In the genomic region with DNA sequence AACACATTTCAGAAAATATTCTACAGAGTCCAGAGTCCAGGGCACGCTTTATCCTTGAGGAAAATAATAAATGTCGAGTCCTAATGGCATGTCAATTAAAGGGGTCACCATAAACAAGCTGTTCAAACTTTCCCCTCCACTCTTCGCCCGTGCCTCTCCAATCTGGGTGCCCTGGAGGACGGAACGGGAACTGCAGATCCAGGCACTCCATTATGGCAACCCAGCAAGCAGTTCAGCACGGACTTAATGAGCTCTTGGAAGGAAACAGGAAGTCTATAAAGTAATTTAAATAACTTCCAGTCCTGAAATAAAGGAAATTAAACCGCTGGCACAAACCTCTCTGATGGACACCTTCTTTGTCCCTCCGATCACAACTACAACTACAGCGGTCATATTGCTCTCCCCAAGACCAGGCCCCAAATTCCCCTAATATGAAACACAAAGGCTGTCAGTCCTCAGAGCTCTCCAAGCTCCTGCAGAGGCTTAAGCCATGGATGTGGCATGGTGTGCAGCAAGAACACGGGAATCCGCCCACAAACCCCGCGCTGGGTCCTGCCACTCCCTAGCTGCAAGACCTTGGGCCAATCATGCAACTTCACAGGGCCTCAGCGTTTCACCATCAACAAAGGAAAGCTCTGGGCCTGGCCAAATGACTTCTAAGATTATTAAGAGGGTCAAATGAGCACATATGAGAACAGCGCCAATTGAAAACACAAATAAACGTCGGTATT, we compare ENCODE assay signal across 8 cellular contexts. TPM values are rescaled to one million over a fixed set of nuclear protein-coding genes. Genes with fewer than 3 reads are reported as not detected.
DNase-seq lines count a peak whose midpoint lies in the region; ATAC-seq and TF ChIP-seq lines count a peak whose summit lies in the region.

No MANE protein-coding gene starts in this region.

- in situ Hi-C loops in GM13976 (cut with MboI; ENCODE audit: low sequenced_read_pairs, unreplicated experiment): no loop called here

- H3K27me3 ChIP-seq in upper lobe of right lung: no peaks in the 10 kb centered on the region

- H3K4me1 Mint-ChIP-seq in T-helper 2 cell treated with Interferon-gamma antibody and Interleukin-4, amounts not matched to agents 5 μg/mL and 100 μg/mL, for 36 hours (ENCODE audit: low read depth): no peaks in the 10 kb centered on the region

- H3K4me3 Mint-ChIP-seq in T-helper 2 cell treated with Interferon-gamma antibody and Interleukin-4, amounts not matched to agents 5 μg/mL and 100 μg/mL, for 36 hours: no peak overlapping the region

- H3K4me1 ChIP-seq in OCI-LY7 (ENCODE audit: insufficient read depth, low read length, poor library complexity, severe bottlenecking) (no peaks in the 10 kb centered on the region), upper lobe of right lung (peaks cover 58% of the 10 kb centered on the region)

- intact Hi-C loops in OCI-LY7 (cut with micrococcal nuclease; ENCODE audit: unreplicated experiment): no loop called here
- intact Hi-C loops in upper lobe of right lung (cut with DNase I): no loop called here

- TF ChIP-seq CTCF in OCI-LY7 (conservative IDR thresholded peaks at IDR 0.05; ENCODE audit: low read length) (peak; percentile 62), foreskin fibroblast (IDR thresholded peaks at IDR 0.05; ENCODE audit: low read depth, low read length) (peak; percentile 37), upper lobe of right lung (IDR thresholded peaks at IDR 0.05) (peak; percentile 52), GM13976 (IDR thresholded peaks at IDR 0.05; ENCODE audit: borderline replicate concordance, control extremely low read depth, extremely low read depth, insufficient read depth, missing control alignments) (no peak)

- ATAC-seq in upper lobe of right lung: peak; percentile 51

- POLR2A ChIA-PET in OCI-LY7 (lab: Charles Lee): interaction anchor here (0.6 to 1.3 kb wide), 2 partner anchors 9 to 1037 kb away, joined by 5 to 6 read pairs; no protein-coding TSS in a partner anchor

- no peaks in the 10 kb centered on the region for H4K20me1 ChIP-seq in OCI-LY7 (ENCODE audit: insufficient read depth, low read length)

- H3K9me3 ChIP-seq in OCI-LY7 (ENCODE audit: low read length) (no peaks in the 10 kb centered on the region), upper lobe of right lung (no peaks in the 10 kb centered on the region)

- H3K4me2 ChIP-seq in OCI-LY7 (ENCODE audit: low read length): no peak overlapping the region

- DNase-seq in stimulated activated CD4-positive, alpha-beta T cell treated with anti-CD3 and anti-CD28 coated beads, Interleukin-2, amount 100 ng/mL, for 48 hours: peak; percentile 12 to 13
- DNase-seq in stimulated activated CD4-positive, alpha-beta T cell treated with anti-CD3 and anti-CD28 coated beads, Interleukin-4, amount 100 ng/mL, for 4 hours: no peak
- DNase-seq in OCI-LY7 (ENCODE audit: low spot score) (peak; percentile 3), foreskin fibroblast (no peak), upper lobe of right lung (no peak), GM13976 (ENCODE audit: low spot score) (no peak)
- no peak for DNase-seq in effector CD8-positive, alpha-beta T cell (lab: John Stamatoyannopoulos, UW)
- no peak for DNase-seq in T-helper 2 cell treated with Interferon-gamma antibody and Interleukin-4, amounts not matched to agents 5 μg/mL and 100 μg/mL, for 36 hours (ENCODE audit: low spot score)

- CTCF ChIA-PET in OCI-LY7 (lab: Charles Lee; ENCODE audit: unreplicated experiment): no interaction called here

- H3K27ac ChIP-seq in OCI-LY7 (ENCODE audit: low read depth, low read length, poor library complexity, severe bottlenecking) (no peak overlapping the region), upper lobe of right lung (peak overlapping the region; percentile 65)

- H3K4me3 ChIP-seq in OCI-LY7 (ENCODE audit: low read depth, low read length, poor library complexity, severe bottlenecking): no peak overlapping the region
- H3K4me3 ChIP-seq in foreskin fibroblast (ENCODE audit: low read depth in 1 of 2, low read length in 2 of 2): no peak overlapping the region
- H3K4me3 ChIP-seq in upper lobe of right lung: no peak overlapping the region

- no peaks in the 10 kb centered on the region for H3K9me2 ChIP-seq in OCI-LY7 (ENCODE audit: insufficient read depth, low read length)

- no peaks in the 10 kb centered on the region for H3K9me3 Mint-ChIP-seq in T-helper 2 cell treated with Interferon-gamma antibody and Interleukin-4, amounts not matched to agents 5 μg/mL and 100 μg/mL, for 36 hours

- no peaks in the 10 kb centered on the region for H3K36me3 Mint-ChIP-seq in T-helper 2 cell treated with Interferon-gamma antibody and Interleukin-4, amounts not matched to agents 5 μg/mL and 100 μg/mL, for 36 hours (ENCODE audit: low read depth)

- H3K36me3 ChIP-seq in OCI-LY7 (ENCODE audit: insufficient read depth, low read length) (no peaks in the 10 kb centered on the region), upper lobe of right lung (no peaks in the 10 kb centered on the region)

- H3K27ac Mint-ChIP-seq in T-helper 2 cell treated with Interferon-gamma antibody and Interleukin-4, amounts not matched to agents 5 μg/mL and 100 μg/mL, for 36 hours: no peak overlapping the region

- no peak overlapping the region for H2AFZ ChIP-seq in OCI-LY7 (ENCODE audit: low read length)

- H3K79me2 ChIP-seq in OCI-LY7 (ENCODE audit: insufficient read depth, low read depth, low read length): no peaks in the 10 kb centered on the region

- H3K27me3 Mint-ChIP-seq in T-helper 2 cell treated with Interferon-gamma antibody and Interleukin-4, amounts not matched to agents 5 μg/mL and 100 μg/mL, for 36 hours (ENCODE audit: low read depth): no peaks in the 10 kb centered on the region

- BruUV-seq in OCI-LY7 (replicated peaks; lab: Mats Ljungman, UMichigan): no TSS peak

RNA-seq across cellular contexts. Expression of gene ZFHX3, which starts 52.6 kb away (rescaled TPM):
- 0.77 and 1.3 TPM in 2 replicates for total RNA-seq in OCI-LY7 (2014; rRNA removed; shearing (Covaris generic))
- total RNA-seq in OCI-LY7 (2022) (5.7 and 6.2 TPM in 2 replicates), upper lobe of right lung (29.0 TPM)

Comparison
In these comparisons a context has a peak if more than half of its experiments do, and no peak if none do; other contexts are left out.
1. DNase-seq: peak in stimulated activated CD4-positive, alpha-beta T cell treated with anti-CD3 and anti-CD28 coated beads, Interleukin-2, amount 100 ng/mL, for 48 hours (2 of 2) and OCI-LY7 (single experiment); none in stimulated activated CD4-positive, alpha-beta T cell treated with anti-CD3 and anti-CD28 coated beads, Interleukin-4, amount 100 ng/mL, for 4 hours (0 of 2), foreskin fibroblast (0 of 2), upper lobe of right lung (single experiment), GM13976 (single experiment), effector CD8-positive, alpha-beta T cell (single experiment) and T-helper 2 cell treated with Interferon-gamma antibody and Interleukin-4, amounts not matched to agents 5 μg/mL and 100 μg/mL, for 36 hours (single experiment).